18 cellular contexts compared by ENCODE assay signal in genomic region chr6:139068846-139069245, GRCh38. TPM values are rescaled to one million over a fixed set of nuclear protein-coding genes. Genes with fewer than 3 reads are reported as not detected.
A peak's percentile ranks its signal among the peaks of the same experiment; 100 is the strongest.
DNase-seq lines count a peak whose midpoint lies in the region; ATAC-seq, FAIRE-seq and TF ChIP-seq lines count a peak whose summit lies in the region.
"Had no signal": no experiment of that assay in that cellular context is flagged by ENCODE, and none has a peak within 500 bp of the region (broad histone marks: within the 10 kb centered on the region; RNA-seq: fewer than 3 reads in every experiment).

No MANE protein-coding gene starts in this region.

- H3K36me3 ChIP-seq in bronchial epithelial cell (ENCODE audit: control insufficient read depth, insufficient read depth, low read length), result no peaks in the 10 kb centered on the region
- H3K36me3 ChIP-seq: BLaER1 treated with 17β-estradiol and CSF1 and Interleukin-3, amounts not matched to agents 10 nM and 100 nM had no signal

- no peak for ATAC-seq in HG03095 (IDR thresholded peaks at IDR 0.05; ENCODE audit: unreplicated experiment)
- ATAC-seq: A549; CD8-positive, alpha-beta T cell had no signal

- no peaks in the 10 kb centered on the region for H3K27me3 ChIP-seq in bronchial epithelial cell (ENCODE audit: control insufficient read depth, insufficient read depth, low read length)
- H3K27me3 ChIP-seq: BLaER1 treated with 17β-estradiol and CSF1 and Interleukin-3, amounts not matched to agents 10 nM and 100 nM had no signal

- FAIRE-seq in bronchial epithelial cell (lab: Jason Lieb, UNC) (no peak), islet of Langerhans (lab: Jason Lieb, UNC) (peak; percentile 5)
- FAIRE-seq: A549, D721Med, GM12891, GM19239 had no signal

- H3K4me3 ChIP-seq in bronchial epithelial cell (ENCODE audit: low read depth, low read length) (no peak overlapping the region), epithelial cell of esophagus (ENCODE audit: low read length) (no peak overlapping the region)
- H3K4me3 ChIP-seq: A549; BLaER1 treated with 17β-estradiol and CSF1 and Interleukin-3, amounts not matched to agents 10 nM and 100 nM had no signal

- no peak for TF ChIP-seq CTCF in bronchial epithelial cell (IDR thresholded peaks at IDR 0.05; ENCODE audit: insufficient read depth, low read length, severe bottlenecking)
- TF ChIP-seq CTCF in epithelial cell of esophagus (IDR thresholded peaks at IDR 0.05; ENCODE audit: insufficient read depth, low read depth, low read length, missing control alignments), result no peak

- peak; percentile 54 for DNase-seq in bronchial epithelial cell (ENCODE audit: low read depth)
- peak; percentile 42 for DNase-seq in epithelial cell of esophagus (ENCODE audit: low read depth)
- no peak for DNase-seq in NCI-H146 treated with DMSO at 0.1 percent for 48 hours (lab: John Stamatoyannopoulos, UW; ENCODE audit: unreplicated experiment)
- DNase-seq in activated naive CD4-positive, alpha-beta T cell (lab: John Stamatoyannopoulos, UW), result no peak
- DNase-seq: AML-193; Caco-2; Calu3; CD4-positive, alpha-beta T cell; CD8-positive, alpha-beta T cell; DMS79 treated with DMSO at 0.1 percent for 48 hours; GF-D8 had no signal

RNA-seq across cellular contexts. Expression of gene ABRACL, which starts 40.3 kb away (rescaled TPM):
- 39.2 and 43.4 TPM in 2 replicates for total RNA-seq in bronchial epithelial cell

Comparison
In these comparisons a context has a peak if more than half of its experiments do, and no peak if none do; other contexts are left out.
1. DNase-seq: peak in bronchial epithelial cell (single experiment) and epithelial cell of esophagus (single experiment); none in NCI-H146 treated with DMSO at 0.1 percent for 48 hours (single experiment) and activated naive CD4-positive, alpha-beta T cell (0 of 4).